In genomic region chr7:86978804-86979506, GRCh38 we compare ENCODE assay signal across 10 cellular contexts.
DNase-seq lines count a peak whose midpoint lies in the region; ATAC-seq and TF ChIP-seq lines count a peak whose summit lies in the region.
"Had no signal": no experiment of that assay in that cellular context is flagged by ENCODE, and none has a peak within 500 bp of the region (broad histone marks: within the 10 kb centered on the region; RNA-seq: fewer than 3 reads in every experiment).

No MANE protein-coding gene starts in this region.

- no peaks in the 10 kb centered on the region for H3K9me2 ChIP-seq in PC-9 (ENCODE audit: insufficient read depth)

- ATAC-seq in activated CD8-positive, alpha-beta memory T cell treated with anti-CD3 and anti-CD28 coated beads, Interleukin-2, amount 10 ng/mL, durations not matched to agents 7 days and 5 days: peak; percentile 71
- ATAC-seq in GM21737 (IDR thresholded peaks at IDR 0.05; ENCODE audit: unreplicated experiment) (peak; percentile 88), HG03565 (IDR thresholded peaks at IDR 0.05; ENCODE audit: unreplicated experiment) (peak; percentile 88)
- ATAC-seq: Panc1 had no signal

- H3K27me3 Mint-ChIP-seq in activated CD8-positive, alpha-beta memory T cell treated with anti-CD3 and anti-CD28 coated beads, Interleukin-2, amount 10 ng/mL, durations not matched to agents 7 days and 5 days: no peaks in the 10 kb centered on the region

- H3K27ac Mint-ChIP-seq in activated CD8-positive, alpha-beta memory T cell treated with anti-CD3 and anti-CD28 coated beads, Interleukin-2, amount 10 ng/mL, durations not matched to agents 7 days and 5 days: no peak overlapping the region
- H3K27ac Mint-ChIP-seq: nephron had no signal

- H3F3A ChIP-seq in PC-9 (ENCODE audit: insufficient read depth, low read depth): no peaks in the 10 kb centered on the region

- intact Hi-C loops in PC-9 (cut with micrococcal nuclease; ENCODE audit: unreplicated experiment): no loop called here

- H3K9ac ChIP-seq in mucosa of rectum (ENCODE audit: low read depth in 1 of 2, low read length in 2 of 2): peak overlapping the region in 1 of 2 donors; percentile 19

- no TSS peak for BruUV-seq in PC-9 (replicated peaks; lab: Mats Ljungman, UMichigan)

- TF ChIP-seq CTCF in PC-9 (conservative IDR thresholded peaks at IDR 0.05): no peak

- H3K27ac ChIP-seq in mucosa of rectum (ENCODE audit: low read depth in 2 of 2, low read length in 2 of 2): peak overlapping the region; percentile 4 to 68
- H3K27ac ChIP-seq in PC-9: no peak overlapping the region

- H3K79me2 ChIP-seq in PC-9 (ENCODE audit: low read depth): no peaks in the 10 kb centered on the region

- POLR2A ChIA-PET in PC-9 (lab: Charles Lee; ENCODE audit: unreplicated experiment): no interaction called here

- H3K36me3 Mint-ChIP-seq in activated CD8-positive, alpha-beta memory T cell treated with anti-CD3 and anti-CD28 coated beads, Interleukin-2, amount 10 ng/mL, durations not matched to agents 7 days and 5 days: no peaks in the 10 kb centered on the region

- H3K4me1 Mint-ChIP-seq in activated CD8-positive, alpha-beta memory T cell treated with anti-CD3 and anti-CD28 coated beads, Interleukin-2, amount 10 ng/mL, durations not matched to agents 7 days and 5 days: peaks cover 11% of the 10 kb centered on the region

- H3K36me3 ChIP-seq in mucosa of rectum (ENCODE audit: control insufficient read depth in 2 of 2, insufficient read depth in 2 of 2, low read length in 2 of 2) (no peaks in the 10 kb centered on the region), PC-9 (ENCODE audit: low read depth) (no peaks in the 10 kb centered on the region)

- CTCF ChIA-PET in activated CD8-positive, alpha-beta memory T cell treated with anti-CD3 and anti-CD28 coated beads, Interleukin-2, amount 10 ng/mL, durations not matched to agents 7 days and 5 days (lab: Charles Lee): no interaction called here
- CTCF ChIA-PET in PC-9 (lab: Charles Lee): no interaction called here

- DNase-seq in activated CD8-positive, alpha-beta memory T cell treated with anti-CD3 and anti-CD28 coated beads, Interleukin-2, amount 10 ng/mL, durations not matched to agents 7 days and 5 days: no peak
- DNase-seq in activated CD8-positive, alpha-beta memory T cell treated with anti-CD3 and anti-CD28 coated beads for 24 hours: no peak
- no peak for DNase-seq in PC-9
- no peak for DNase-seq in T-helper 9 cell
- DNase-seq in HT-29 (ENCODE audit: low spot score): no peak

- no peaks in the 10 kb centered on the region for H4K20me1 ChIP-seq in PC-9 (ENCODE audit: insufficient read depth)

- H3K27me3 ChIP-seq in mucosa of rectum (ENCODE audit: control insufficient read depth in 2 of 2, insufficient read depth in 2 of 2, low read length in 2 of 2): no peaks in the 10 kb centered on the region
- no peaks in the 10 kb centered on the region for H3K27me3 ChIP-seq in PC-9 (ENCODE audit: insufficient read depth, low read depth)

- H3K4me2 ChIP-seq in PC-9: no peak overlapping the region

- peaks cover 11 to 15% of the 10 kb centered on the region in 2 donors for H3K4me1 ChIP-seq in mucosa of rectum (ENCODE audit: control insufficient read depth in 2 of 2, insufficient read depth in 2 of 2, low read length in 2 of 2)
- no peaks in the 10 kb centered on the region for H3K4me1 ChIP-seq in PC-9 (replicated peaks; ENCODE audit: insufficient read depth)

- no peaks in the 10 kb centered on the region for H3K9me3 Mint-ChIP-seq in activated CD8-positive, alpha-beta memory T cell treated with anti-CD3 and anti-CD28 coated beads, Interleukin-2, amount 10 ng/mL, durations not matched to agents 7 days and 5 days (ENCODE audit: low read depth)

- no peak overlapping the region for H2AFZ ChIP-seq in PC-9

- no peak overlapping the region for H3K4me3 Mint-ChIP-seq in activated CD8-positive, alpha-beta memory T cell treated with anti-CD3 and anti-CD28 coated beads, Interleukin-2, amount 10 ng/mL, durations not matched to agents 7 days and 5 days
- H3K4me3 Mint-ChIP-seq: nephron had no signal

- no peaks in the 10 kb centered on the region for H3K9me3 ChIP-seq in mucosa of rectum (ENCODE audit: control insufficient read depth in 2 of 2, low read length in 2 of 2)
- H3K9me3 ChIP-seq in PC-9 (ENCODE audit: insufficient read depth, low read depth): peaks cover 3% of the 10 kb centered on the region; the same call in 1 of the 2 replicates

- no peak overlapping the region for H3K4me3 ChIP-seq in mucosa of rectum (ENCODE audit: low read length in 2 of 2)
- H3K4me3 ChIP-seq in PC-9: no peak overlapping the region
